In the genomic region with DNA sequence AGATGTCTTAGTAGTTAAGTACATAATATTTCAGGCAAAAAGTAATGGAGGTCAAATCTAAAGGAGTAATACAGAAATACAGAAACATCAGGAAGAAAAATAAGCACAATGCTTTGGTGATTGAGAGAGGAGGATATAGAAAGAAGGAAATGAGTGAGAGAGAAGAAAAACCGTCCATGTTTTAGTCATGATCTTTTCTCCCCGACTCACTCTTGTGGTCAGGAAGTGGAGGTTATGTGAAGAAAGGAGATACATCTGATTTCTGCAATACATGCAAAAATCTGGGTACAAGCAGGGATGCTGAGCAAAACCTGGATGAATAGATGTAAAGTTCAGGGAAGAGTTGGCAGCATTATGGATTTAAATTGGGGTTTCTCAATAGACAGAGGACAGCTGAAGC, we compare ENCODE assay signal across 24 cellular contexts.
"Had no signal": no experiment of that assay in that cellular context is flagged by ENCODE, and none has a peak within 500 bp of the region (broad histone marks: within the 10 kb centered on the region; RNA-seq: fewer than 3 reads in every experiment).

No MANE protein-coding gene starts in this region.

- H3K4me1 ChIP-seq: colonic mucosa, esophagus muscularis mucosa, esophagus squamous epithelium, foreskin keratinocyte, gastrocnemius medialis, gastroesophageal sphincter had no signal

- DNase-seq: colonic mucosa; cortex of kidney; dermis blood vessel endothelial cell; dorsolateral prefrontal cortex; effector CD4-positive, alpha-beta T cell; effector CD8-positive, alpha-beta T cell; effector memory CD4-positive, alpha-beta T cell; effector memory CD8-positive, alpha-beta T cell; endodermal cell; erythroblast; esophagus squamous epithelium; foreskin fibroblast; foreskin keratinocyte; foreskin melanocyte; gastrocnemius medialis; glutamatergic neuron; head of caudate nucleus; heart left ventricle; heart right ventricle had no signal

- H3K4me3 Mint-ChIP-seq: dendritic cell treated with granulocyte-macrophage colony-stimulating factor and Interleukin-4, amounts not matched to agents 40 ng/mL and 50 ng/mL, for 4 days; effector memory CD8-positive, alpha-beta T cell; endodermal cell had no signal

- H3K36me3 ChIP-seq: colonic mucosa, esophagus muscularis mucosa, esophagus squamous epithelium, gastrocnemius medialis, gastroesophageal sphincter, heart left ventricle, heart right ventricle had no signal

- H3K9me3 Mint-ChIP-seq: dendritic cell treated with granulocyte-macrophage colony-stimulating factor and Interleukin-4, amounts not matched to agents 40 ng/mL and 50 ng/mL, for 4 days; endodermal cell had no signal

- H3K27me3 Mint-ChIP-seq: dendritic cell treated with granulocyte-macrophage colony-stimulating factor and Interleukin-4, amounts not matched to agents 40 ng/mL and 50 ng/mL, for 4 days; effector memory CD8-positive, alpha-beta T cell had no signal

- H3K4me3 ChIP-seq: colonic mucosa, coronary artery, dorsolateral prefrontal cortex, esophagus muscularis mucosa, esophagus squamous epithelium, gastrocnemius medialis, gastroesophageal sphincter, heart left ventricle, heart right ventricle had no signal

- H3K27ac Mint-ChIP-seq: dendritic cell treated with granulocyte-macrophage colony-stimulating factor and Interleukin-4, amounts not matched to agents 40 ng/mL and 50 ng/mL, for 4 days; effector memory CD8-positive, alpha-beta T cell; endodermal cell had no signal

- H3K27me3 ChIP-seq: colonic mucosa, esophagus muscularis mucosa, esophagus squamous epithelium, foreskin keratinocyte, gastrocnemius medialis, gastroesophageal sphincter, heart left ventricle had no signal

- H3K9me3 ChIP-seq: colonic mucosa, esophagus muscularis mucosa, esophagus squamous epithelium, gastrocnemius medialis, gastroesophageal sphincter, heart left ventricle, heart right ventricle had no signal

- H3K27ac ChIP-seq: colonic mucosa, coronary artery, dorsolateral prefrontal cortex, epithelial cell of prostate, esophagus muscularis mucosa, esophagus squamous epithelium, foreskin keratinocyte, gastrocnemius medialis, gastroesophageal sphincter, heart left ventricle, heart right ventricle had no signal
